8 cellular contexts compared by ENCODE assay signal in the genomic region with DNA sequence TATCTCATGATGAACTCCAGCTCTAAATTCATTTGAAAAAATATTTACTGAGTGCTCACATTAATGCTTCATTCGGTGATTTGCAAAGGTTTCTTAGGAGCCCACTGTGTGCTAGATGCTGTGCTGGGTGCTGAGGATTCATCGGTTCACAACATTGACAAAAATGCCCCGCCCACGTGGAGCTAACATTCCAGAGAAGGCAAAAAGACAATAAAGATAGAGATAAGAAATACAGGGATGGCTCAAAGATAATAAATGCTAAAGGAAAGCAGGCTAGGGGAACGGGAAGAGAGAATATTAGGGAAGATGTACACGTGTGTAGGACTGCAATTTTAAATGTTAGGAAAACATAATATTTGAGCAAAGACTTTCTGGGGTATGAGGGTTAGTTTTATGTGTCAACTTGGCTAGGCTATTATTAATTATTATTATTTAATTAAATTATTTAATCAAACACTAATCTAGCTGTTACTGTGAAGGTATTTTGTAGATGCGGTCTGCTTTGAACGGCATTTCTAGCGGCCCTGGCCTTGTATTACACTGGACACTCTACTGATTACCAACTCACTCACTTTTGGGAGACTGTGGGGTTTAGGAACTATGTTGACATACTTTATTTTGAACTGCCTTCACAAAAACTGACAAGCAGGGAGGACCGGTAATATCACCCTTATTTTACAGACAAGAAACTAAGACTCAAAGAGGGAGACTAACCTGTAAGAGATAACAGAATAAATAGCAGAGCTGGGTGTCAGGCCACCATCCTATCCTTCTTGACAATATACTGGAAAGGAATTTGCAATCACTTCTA.
DNase-seq lines count a peak whose midpoint lies in the region; ATAC-seq and TF ChIP-seq lines count a peak whose summit lies in the region.

No MANE protein-coding gene starts in this region.

- H3K9me2 ChIP-seq in SU-DHL-6 (replicated peaks; ENCODE audit: insufficient read depth, low read length): no peaks in the 10 kb centered on the region

- H2AFZ ChIP-seq in SU-DHL-6 (ENCODE audit: low read depth, low read length, severe bottlenecking): peak overlapping the region; percentile 3

- peaks cover 46% of the 10 kb centered on the region for H3F3A ChIP-seq in SU-DHL-6 (ENCODE audit: insufficient read depth)

- H3K79me2 ChIP-seq in SU-DHL-6 (ENCODE audit: insufficient read depth, low read length): peaks cover 5% of the 10 kb centered on the region

- TF ChIP-seq CTCF in GM12875 (IDR thresholded peaks at IDR 0.05; ENCODE audit: borderline replicate concordance, insufficient read depth, low read depth, low read length) (no peak), SU-DHL-6 (IDR thresholded peaks at IDR 0.05; ENCODE audit: insufficient read depth, low read length, poor library complexity, severe bottlenecking) (no peak)

- no peaks in the 10 kb centered on the region for H3K9me3 ChIP-seq in SU-DHL-6 (ENCODE audit: insufficient read depth, low read length)

- peak overlapping the region; percentile 63 for H3K4me3 ChIP-seq in GM12875 (ENCODE audit: low read depth, low read length)
- H3K4me3 ChIP-seq in SU-DHL-6 (ENCODE audit: insufficient read depth, low read length, poor library complexity, severe bottlenecking): peak overlapping the region; percentile 68
- peak overlapping the region; percentile 80 for H3K4me3 ChIP-seq in skeletal muscle cell (ENCODE audit: low read depth, low read length)

- H4K20me1 ChIP-seq in SU-DHL-6 (ENCODE audit: low read depth, low read length): no peaks in the 10 kb centered on the region

- H3K36me3 ChIP-seq in SU-DHL-6 (ENCODE audit: low read length): no peaks in the 10 kb centered on the region

- ATAC-seq in GM21529 (IDR thresholded peaks at IDR 0.05; ENCODE audit: unreplicated experiment): no peak
- no peak for ATAC-seq in HG03571 (IDR thresholded peaks at IDR 0.05; ENCODE audit: unreplicated experiment)

- H3K27me3 ChIP-seq in SU-DHL-6 (ENCODE audit: low read length): no peaks in the 10 kb centered on the region

- peak; percentile 19 for DNase-seq in fibroblast of peridontal ligament (ENCODE audit: extremely low read depth)
- no peak for DNase-seq in skeletal muscle cell (ENCODE audit: low read depth)
- no peak for DNase-seq in NCI-H1694 treated with DMSO at 0.1 percent for 48 hours (lab: John Stamatoyannopoulos, UW)
- no peak for DNase-seq in COLO668 (lab: John Stamatoyannopoulos, UW; ENCODE audit: unreplicated experiment)

- peak overlapping the region; percentile 86 for H3K27ac ChIP-seq in SU-DHL-6 (ENCODE audit: low read depth, low read length)

- H3K4me2 ChIP-seq in SU-DHL-6 (ENCODE audit: low read depth, low read length, poor library complexity, severe bottlenecking): peak overlapping the region; percentile 98

- H3K9ac ChIP-seq in SU-DHL-6 (ENCODE audit: low read length): peak overlapping the region; percentile 71
